1 cellular context compared by ENCODE assay signal in the genomic region with DNA sequence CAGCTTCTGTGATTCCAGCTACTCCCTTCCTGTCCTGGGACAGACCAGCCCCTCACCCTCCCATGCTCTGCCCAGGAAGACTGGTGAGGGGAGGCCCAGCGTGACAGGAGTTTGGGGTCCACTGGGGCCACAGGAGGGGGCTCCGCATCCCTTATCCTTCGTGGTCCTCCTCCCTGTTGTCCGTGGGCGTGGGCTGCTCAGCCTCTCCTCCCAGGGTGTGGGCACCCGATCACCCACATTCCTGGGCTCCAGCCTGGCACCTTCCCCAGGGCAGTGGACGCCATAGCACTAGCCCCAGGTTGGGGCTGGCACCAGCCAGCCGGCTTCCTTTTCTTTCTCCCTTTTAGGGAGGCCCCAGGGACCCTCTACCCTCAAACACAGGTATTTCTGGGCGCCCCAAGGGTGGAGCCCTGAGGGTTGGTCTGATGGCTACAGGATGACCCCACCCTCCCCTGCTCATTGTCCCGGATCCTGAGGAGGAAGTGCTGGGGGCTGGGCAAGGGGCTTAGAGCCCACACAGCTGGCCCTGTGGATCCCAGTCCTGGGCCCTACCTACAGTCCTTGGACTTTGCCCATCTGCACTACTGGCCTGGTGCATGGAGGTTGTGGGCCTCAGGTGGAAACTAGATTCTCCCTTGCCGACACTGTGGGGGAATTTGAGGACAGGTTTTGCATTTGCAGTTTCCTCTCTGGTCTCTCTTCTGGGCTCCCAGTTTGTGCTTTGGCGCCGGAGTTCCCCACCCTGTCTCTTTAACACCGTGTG.
TF ChIP-seq lines count a peak whose summit lies in the region.

No MANE protein-coding gene starts in this region.

TF ChIP-seq in A549, 52 proteins besides CTCF, POLR2A, EP300 and RAD21 (continued from another document):
- TF ChIP-seq, protein P1, sequence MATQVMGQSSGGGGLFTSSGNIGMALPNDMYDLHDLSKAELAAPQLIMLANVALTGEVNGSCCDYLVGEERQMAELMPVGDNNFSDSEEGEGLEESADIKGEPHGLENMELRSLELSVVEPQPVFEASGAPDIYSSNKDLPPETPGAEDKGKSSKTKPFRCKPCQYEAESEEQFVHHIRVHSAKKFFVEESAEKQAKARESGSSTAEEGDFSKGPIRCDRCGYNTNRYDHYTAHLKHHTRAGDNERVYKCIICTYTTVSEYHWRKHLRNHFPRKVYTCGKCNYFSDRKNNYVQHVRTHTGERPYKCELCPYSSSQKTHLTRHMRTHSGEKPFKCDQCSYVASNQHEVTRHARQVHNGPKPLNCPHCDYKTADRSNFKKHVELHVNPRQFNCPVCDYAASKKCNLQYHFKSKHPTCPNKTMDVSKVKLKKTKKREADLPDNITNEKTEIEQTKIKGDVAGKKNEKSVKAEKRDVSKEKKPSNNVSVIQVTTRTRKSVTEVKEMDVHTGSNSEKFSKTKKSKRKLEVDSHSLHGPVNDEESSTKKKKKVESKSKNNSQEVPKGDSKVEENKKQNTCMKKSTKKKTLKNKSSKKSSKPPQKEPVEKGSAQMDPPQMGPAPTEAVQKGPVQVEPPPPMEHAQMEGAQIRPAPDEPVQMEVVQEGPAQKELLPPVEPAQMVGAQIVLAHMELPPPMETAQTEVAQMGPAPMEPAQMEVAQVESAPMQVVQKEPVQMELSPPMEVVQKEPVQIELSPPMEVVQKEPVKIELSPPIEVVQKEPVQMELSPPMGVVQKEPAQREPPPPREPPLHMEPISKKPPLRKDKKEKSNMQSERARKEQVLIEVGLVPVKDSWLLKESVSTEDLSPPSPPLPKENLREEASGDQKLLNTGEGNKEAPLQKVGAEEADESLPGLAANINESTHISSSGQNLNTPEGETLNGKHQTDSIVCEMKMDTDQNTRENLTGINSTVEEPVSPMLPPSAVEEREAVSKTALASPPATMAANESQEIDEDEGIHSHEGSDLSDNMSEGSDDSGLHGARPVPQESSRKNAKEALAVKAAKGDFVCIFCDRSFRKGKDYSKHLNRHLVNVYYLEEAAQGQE (IDR thresholded peaks at IDR 0.05), result no peak
- no peak for TF ChIP-seq CHD2 (IDR thresholded peaks at IDR 0.05; ENCODE audit: low read length, partially characterized antibody)
- TF ChIP-seq MAZ (IDR thresholded peaks at IDR 0.05; ENCODE audit: borderline replicate concordance, low read depth, low read length), result no peak
- TF ChIP-seq RARB (CRISPR knock-in tag; IDR thresholded peaks at IDR 0.05), result no peak
- no peak for TF ChIP-seq JUN (IDR thresholded peaks at IDR 0.05)
- TF ChIP-seq FOSL2 (IDR thresholded peaks at IDR 0.05), result no peak
- no peak for TF ChIP-seq FOSL2 (CRISPR knock-in tag; IDR thresholded peaks at IDR 0.05)
- no peak for TF ChIP-seq ZSCAN20 (CRISPR knock-in tag; IDR thresholded peaks at IDR 0.05)
- no peak for TF ChIP-seq NPAS2 (CRISPR knock-in tag; IDR thresholded peaks at IDR 0.05; ENCODE audit: borderline replicate concordance)
- no peak for TF ChIP-seq POLR2AphosphoS2 (conservative IDR thresholded peaks at IDR 0.05; ENCODE audit: low read length)
